ENCODE assay signal across 11 cellular contexts in genomic region chr9:68949271-68950000, GRCh38.
DNase-seq lines count a peak whose midpoint lies in the region; ATAC-seq and TF ChIP-seq lines count a peak whose summit lies in the region.
"Had no signal": no experiment of that assay in that cellular context is flagged by ENCODE, and none has a peak within 500 bp of the region (broad histone marks: within the 10 kb centered on the region; RNA-seq: fewer than 3 reads in every experiment).

No MANE protein-coding gene starts in this region.

- DNase-seq in GM06990 (ENCODE audit: extremely low read depth, insufficient read length) (peak; percentile 22), SIG-M5 treated with dmso at 0.1 percent for 504 hours (lab: John Stamatoyannopoulos, UW; ENCODE audit: unreplicated experiment) (no peak), left lobe of liver (ENCODE audit: low spot score) (no peak), NCI-H1105 treated with DMSO at 0.1 percent for 48 hours (lab: John Stamatoyannopoulos, UW) (no peak)
- DNase-seq: NCI-H510A treated with DMSO at 0.1 percent for 48 hours had no signal

- H3K36me3 ChIP-seq in GM06990 (ENCODE audit: control insufficient read depth, insufficient read depth, low read length), result no peaks in the 10 kb centered on the region
- no peaks in the 10 kb centered on the region for H3K36me3 ChIP-seq in KMS-11 (ENCODE audit: insufficient read depth)
- H3K36me3 ChIP-seq in neuron (ENCODE audit: insufficient read depth, low read length), result no peaks in the 10 kb centered on the region

- ATAC-seq in activated T-helper 17 cell treated with anti-CD3 and anti-CD28 coated beads, Interleukin-2, amount 50 U/mL, for 72 hours (replicated peaks), result no peak
- no peak for ATAC-seq in left lobe of liver
- ATAC-seq in GM18858 (IDR thresholded peaks at IDR 0.05; ENCODE audit: unreplicated experiment), result no peak

- no peaks in the 10 kb centered on the region for H3K9me3 Mint-ChIP-seq in activated T-helper 17 cell treated with anti-CD3 and anti-CD28 coated beads, Interleukin-2, amount 50 U/mL, for 72 hours
- H3K9me3 Mint-ChIP-seq: brain, nephron had no signal

- H3K4me1 ChIP-seq in KMS-11 (ENCODE audit: low read depth, poor library complexity, severe bottlenecking) (peaks cover 40% of the 10 kb centered on the region), neuron (ENCODE audit: insufficient read depth, low read length) (no peaks in the 10 kb centered on the region)

- H4K20me1 ChIP-seq in KMS-11 (ENCODE audit: insufficient read depth), result no peaks in the 10 kb centered on the region

- peaks cover 23% of the 10 kb centered on the region for H3K4me1 Mint-ChIP-seq in activated T-helper 17 cell treated with anti-CD3 and anti-CD28 coated beads, Interleukin-2, amount 50 U/mL, for 72 hours

- H3K27ac ChIP-seq in KMS-11, result peak overlapping the region; percentile 54

- H3K4me3 ChIP-seq in GM06990 (replicated peaks; ENCODE audit: low read depth, low read length) (no peak overlapping the region), KMS-11 (IDR thresholded peaks at IDR 0.05; ENCODE audit: insufficient read depth, low read depth, low read length) (no peak overlapping the region), neuron (ENCODE audit: low read length) (no peak overlapping the region)

- H2AFZ ChIP-seq in KMS-11 (ENCODE audit: low read depth), result peak overlapping the region; percentile 65
- peak overlapping the region; percentile 60 for H2AFZ ChIP-seq in neuron (ENCODE audit: low read depth, low read length)

- peak overlapping the region; percentile 42 for H3K27ac Mint-ChIP-seq in activated T-helper 17 cell treated with anti-CD3 and anti-CD28 coated beads, Interleukin-2, amount 50 U/mL, for 72 hours

- no peaks in the 10 kb centered on the region for H3K36me3 Mint-ChIP-seq in activated T-helper 17 cell treated with anti-CD3 and anti-CD28 coated beads, Interleukin-2, amount 50 U/mL, for 72 hours (ENCODE audit: low read depth)
- H3K36me3 Mint-ChIP-seq: brain had no signal

- H3K4me2 ChIP-seq in KMS-11, result peak overlapping the region; percentile 59

- peak overlapping the region; percentile 47; the same call in 1 of the 2 replicates for H3K9ac ChIP-seq in KMS-11

- no peak overlapping the region for H3K4me3 Mint-ChIP-seq in activated T-helper 17 cell treated with anti-CD3 and anti-CD28 coated beads, Interleukin-2, amount 50 U/mL, for 72 hours
- H3K4me3 Mint-ChIP-seq: brain had no signal

- H3K79me2 ChIP-seq in KMS-11 (ENCODE audit: insufficient read depth, low read depth), result no peaks in the 10 kb centered on the region

- H3K9me3 ChIP-seq in neuron (ENCODE audit: low read length), result no peaks in the 10 kb centered on the region

- H3K27me3 ChIP-seq in GM06990 (replicated peaks; ENCODE audit: control insufficient read depth, insufficient read depth, low read length) (no peaks in the 10 kb centered on the region), KMS-11 (ENCODE audit: insufficient read depth, low read depth) (no peaks in the 10 kb centered on the region), neuron (ENCODE audit: insufficient read depth, low read length) (no peaks in the 10 kb centered on the region)

- TF ChIP-seq CTCF in GM06990 (IDR thresholded peaks at IDR 0.05; ENCODE audit: insufficient read depth, low read length, poor library complexity, severe bottlenecking) (peak; percentile 47), KMS-11 (conservative IDR thresholded peaks at IDR 0.05; ENCODE audit: low read depth, low read length) (peak; percentile 76)

- H3K27me3 Mint-ChIP-seq in activated T-helper 17 cell treated with anti-CD3 and anti-CD28 coated beads, Interleukin-2, amount 50 U/mL, for 72 hours, result peaks cover 29% of the 10 kb centered on the region
